Comparison of ENCODE assay signal across 23 cellular contexts in genomic region chr9:127078988-127079387, GRCh38. TPM values are rescaled to one million over a fixed set of nuclear protein-coding genes. Genes with fewer than 3 reads are reported as not detected.
"Had no signal": no experiment of that assay in that cellular context is flagged by ENCODE, and none has a peak within 500 bp of the region (broad histone marks: within the 10 kb centered on the region; RNA-seq: fewer than 3 reads in every experiment).

No MANE protein-coding gene starts in this region.

- H3K27me3 ChIP-seq: adrenal gland had no signal

- H3K4me3 ChIP-seq: adrenal gland had no signal

- DNase-seq: activated B cell treated with CpG ODN at 0.5 μM for 24 hours; activated CD4-positive, alpha-beta T cell treated with anti-CD3 and anti-CD28 coated beads for 1 hour; activated CD4-positive, alpha-beta T cell treated with anti-CD3 and anti-CD28 coated beads, Interleukin-2, amount 10 ng/mL, durations not matched to agents 24 days and 14 days; activated CD4-positive, alpha-beta T cell treated with anti-CD3 and anti-CD28 coated beads, Interleukin-2, amount 50 U/mL, for 48 hours; activated naive CD4-positive, alpha-beta T cell treated with anti-CD3 and anti-CD28 coated beads, Interleukin-2, amount 50 U/mL, for 16 hours; activated naive CD8-positive, alpha-beta T cell treated with anti-CD3 and anti-CD28 coated beads, Interleukin-2, amount 10 ng/mL, durations not matched to agents 7 days and 5 days; activated T-cell treated with anti-CD3 and anti-CD28 coated beads, Interleukin-2, amount 50 U/mL, for 1 hour; anterior cingulate cortex; caudate nucleus; MM.1S; NCI-H1105; NCI-H1436 treated with DMSO at 0.1 percent for 48 hours; NCI-H187; NCI-H2081; NCI-H446 treated with DMSO at 0.1 percent for 48 hours; NCI-H526; NCI-H82; SIG-M5; T-cell; T-helper 2 cell; T1000 had no signal

- H3K36me3 ChIP-seq: adrenal gland had no signal

- H3K9me3 ChIP-seq: adrenal gland had no signal

- ATAC-seq: T-cell had no signal

- H3K27ac ChIP-seq: adrenal gland had no signal

RNA-seq across cellular contexts. Expression of gene ANGPTL2, which starts 43.4 kb away (rescaled TPM):
- total RNA-seq: activated B cell treated with CpG ODN at 0.5 μM for 24 hours; activated CD4-positive, alpha-beta T cell treated with anti-CD3 and anti-CD28 coated beads, Interleukin-2, amount 10 ng/mL, durations not matched to agents 24 days and 14 days; activated naive CD8-positive, alpha-beta T cell treated with anti-CD3 and anti-CD28 coated beads, Interleukin-2, amount 10 ng/mL, durations not matched to agents 7 days and 5 days; OCI-LY7 had no signal
